Comparison of ENCODE assay signal across 1 cellular context in genomic region chr14:20578325-20578724, GRCh38.
TF ChIP-seq lines count a peak whose summit lies in the region.

No MANE protein-coding gene starts in this region.

TF ChIP-seq in K562, 482 proteins besides CTCF, POLR2A, EP300 and RAD21:
- no peak for TF ChIP-seq SRSF1 (IDR thresholded peaks at IDR 0.05; ENCODE audit: low read depth, low read length)
- TF ChIP-seq THAP12 (CRISPR knock-in tag; IDR thresholded peaks at IDR 0.05): no peak
- TF ChIP-seq ZFP36 (IDR thresholded peaks at IDR 0.05; ENCODE audit: low read depth, low read length, partially characterized antibody): peak; percentile 39
- no peak for TF ChIP-seq CREM (IDR thresholded peaks at IDR 0.05; ENCODE audit: low read depth)
- TF ChIP-seq ZNF830 (CRISPR knock-in tag; IDR thresholded peaks at IDR 0.05): no peak
- TF ChIP-seq, protein P1, sequence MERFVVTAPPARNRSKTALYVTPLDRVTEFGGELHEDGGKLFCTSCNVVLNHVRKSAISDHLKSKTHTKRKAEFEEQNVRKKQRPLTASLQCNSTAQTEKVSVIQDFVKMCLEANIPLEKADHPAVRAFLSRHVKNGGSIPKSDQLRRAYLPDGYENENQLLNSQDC (CRISPR knock-in tag; IDR thresholded peaks at IDR 0.05): no peak
- TF ChIP-seq ZNF140 (CRISPR knock-in tag; IDR thresholded peaks at IDR 0.05): no peak
- TF ChIP-seq HIVEP1 (CRISPR knock-in tag; IDR thresholded peaks at IDR 0.05): no peak
- TF ChIP-seq XRCC4 (IDR thresholded peaks at IDR 0.05; ENCODE audit: extremely low read depth, insufficient read depth, insufficient read length): no peak
- TF ChIP-seq, protein P2, sequence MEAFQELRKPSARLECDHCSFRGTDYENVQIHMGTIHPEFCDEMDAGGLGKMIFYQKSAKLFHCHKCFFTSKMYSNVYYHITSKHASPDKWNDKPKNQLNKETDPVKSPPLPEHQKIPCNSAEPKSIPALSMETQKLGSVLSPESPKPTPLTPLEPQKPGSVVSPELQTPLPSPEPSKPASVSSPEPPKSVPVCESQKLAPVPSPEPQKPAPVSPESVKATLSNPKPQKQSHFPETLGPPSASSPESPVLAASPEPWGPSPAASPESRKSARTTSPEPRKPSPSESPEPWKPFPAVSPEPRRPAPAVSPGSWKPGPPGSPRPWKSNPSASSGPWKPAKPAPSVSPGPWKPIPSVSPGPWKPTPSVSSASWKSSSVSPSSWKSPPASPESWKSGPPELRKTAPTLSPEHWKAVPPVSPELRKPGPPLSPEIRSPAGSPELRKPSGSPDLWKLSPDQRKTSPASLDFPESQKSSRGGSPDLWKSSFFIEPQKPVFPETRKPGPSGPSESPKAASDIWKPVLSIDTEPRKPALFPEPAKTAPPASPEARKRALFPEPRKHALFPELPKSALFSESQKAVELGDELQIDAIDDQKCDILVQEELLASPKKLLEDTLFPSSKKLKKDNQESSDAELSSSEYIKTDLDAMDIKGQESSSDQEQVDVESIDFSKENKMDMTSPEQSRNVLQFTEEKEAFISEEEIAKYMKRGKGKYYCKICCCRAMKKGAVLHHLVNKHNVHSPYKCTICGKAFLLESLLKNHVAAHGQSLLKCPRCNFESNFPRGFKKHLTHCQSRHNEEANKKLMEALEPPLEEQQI (IDR thresholded peaks at IDR 0.05): no peak
- no peak for TF ChIP-seq ZNF324 (CRISPR knock-in tag; IDR thresholded peaks at IDR 0.05)
- no peak for TF ChIP-seq ZNF707 (CRISPR knock-in tag; conservative IDR thresholded peaks at IDR 0.05)
- no peak for TF ChIP-seq SRSF3 (IDR thresholded peaks at IDR 0.05; ENCODE audit: insufficient read depth, low read length)
- no peak for TF ChIP-seq FOXK2 (conservative IDR thresholded peaks at IDR 0.05 in 1 of 2, IDR thresholded peaks at IDR 0.05 in 1 of 2; ENCODE audit: low read depth in 2 of 2)
- TF ChIP-seq, protein P3, sequence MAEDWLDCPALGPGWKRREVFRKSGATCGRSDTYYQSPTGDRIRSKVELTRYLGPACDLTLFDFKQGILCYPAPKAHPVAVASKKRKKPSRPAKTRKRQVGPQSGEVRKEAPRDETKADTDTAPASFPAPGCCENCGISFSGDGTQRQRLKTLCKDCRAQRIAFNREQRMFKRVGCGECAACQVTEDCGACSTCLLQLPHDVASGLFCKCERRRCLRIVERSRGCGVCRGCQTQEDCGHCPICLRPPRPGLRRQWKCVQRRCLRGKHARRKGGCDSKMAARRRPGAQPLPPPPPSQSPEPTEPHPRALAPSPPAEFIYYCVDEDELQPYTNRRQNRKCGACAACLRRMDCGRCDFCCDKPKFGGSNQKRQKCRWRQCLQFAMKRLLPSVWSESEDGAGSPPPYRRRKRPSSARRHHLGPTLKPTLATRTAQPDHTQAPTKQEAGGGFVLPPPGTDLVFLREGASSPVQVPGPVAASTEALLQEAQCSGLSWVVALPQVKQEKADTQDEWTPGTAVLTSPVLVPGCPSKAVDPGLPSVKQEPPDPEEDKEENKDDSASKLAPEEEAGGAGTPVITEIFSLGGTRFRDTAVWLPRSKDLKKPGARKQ (CRISPR knock-in tag; IDR thresholded peaks at IDR 0.05): no peak
- TF ChIP-seq RBM25 (IDR thresholded peaks at IDR 0.05; ENCODE audit: low read depth, low read length, severe bottlenecking): peak; percentile 63
- no peak for TF ChIP-seq SIN3B (IDR thresholded peaks at IDR 0.05; ENCODE audit: low read depth)
- TF ChIP-seq EHMT2 (IDR thresholded peaks at IDR 0.05): no peak
- TF ChIP-seq, protein P4, sequence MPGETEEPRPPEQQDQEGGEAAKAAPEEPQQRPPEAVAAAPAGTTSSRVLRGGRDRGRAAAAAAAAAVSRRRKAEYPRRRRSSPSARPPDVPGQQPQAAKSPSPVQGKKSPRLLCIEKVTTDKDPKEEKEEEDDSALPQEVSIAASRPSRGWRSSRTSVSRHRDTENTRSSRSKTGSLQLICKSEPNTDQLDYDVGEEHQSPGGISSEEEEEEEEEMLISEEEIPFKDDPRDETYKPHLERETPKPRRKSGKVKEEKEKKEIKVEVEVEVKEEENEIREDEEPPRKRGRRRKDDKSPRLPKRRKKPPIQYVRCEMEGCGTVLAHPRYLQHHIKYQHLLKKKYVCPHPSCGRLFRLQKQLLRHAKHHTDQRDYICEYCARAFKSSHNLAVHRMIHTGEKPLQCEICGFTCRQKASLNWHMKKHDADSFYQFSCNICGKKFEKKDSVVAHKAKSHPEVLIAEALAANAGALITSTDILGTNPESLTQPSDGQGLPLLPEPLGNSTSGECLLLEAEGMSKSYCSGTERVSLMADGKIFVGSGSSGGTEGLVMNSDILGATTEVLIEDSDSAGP (CRISPR knock-in tag; IDR thresholded peaks at IDR 0.05): no peak
- TF ChIP-seq NR4A1 (CRISPR knock-in tag; IDR thresholded peaks at IDR 0.05): no peak
- TF ChIP-seq NR4A1 (tag; IDR thresholded peaks at IDR 0.05): no peak
- no peak for TF ChIP-seq PCBP1 (IDR thresholded peaks at IDR 0.05; ENCODE audit: low read depth, low read length, poor library complexity, severe bottlenecking)
- no peak for TF ChIP-seq MAFF (IDR thresholded peaks at IDR 0.05; ENCODE audit: low read length)
- no peak for TF ChIP-seq HEY1 (CRISPR knock-in tag; IDR thresholded peaks at IDR 0.05; ENCODE audit: borderline replicate concordance)
- TF ChIP-seq ATF3 (IDR thresholded peaks at IDR 0.05): peak; percentile 59
- TF ChIP-seq ATF3 (CRISPR knock-in tag; conservative IDR thresholded peaks at IDR 0.05): no peak
- TF ChIP-seq SIRT6 (IDR thresholded peaks at IDR 0.05; ENCODE audit: low read depth, low read length): no peak
- TF ChIP-seq ATF7 (IDR thresholded peaks at IDR 0.05): peak; percentile 15; the same call in 1 of the 2 replicates
- TF ChIP-seq ZNF696 (CRISPR knock-in tag; conservative IDR thresholded peaks at IDR 0.05): no peak
- no peak for TF ChIP-seq FIP1L1 (IDR thresholded peaks at IDR 0.05; ENCODE audit: low read depth, low read length, poor library complexity, severe bottlenecking)
- TF ChIP-seq, protein P5, sequence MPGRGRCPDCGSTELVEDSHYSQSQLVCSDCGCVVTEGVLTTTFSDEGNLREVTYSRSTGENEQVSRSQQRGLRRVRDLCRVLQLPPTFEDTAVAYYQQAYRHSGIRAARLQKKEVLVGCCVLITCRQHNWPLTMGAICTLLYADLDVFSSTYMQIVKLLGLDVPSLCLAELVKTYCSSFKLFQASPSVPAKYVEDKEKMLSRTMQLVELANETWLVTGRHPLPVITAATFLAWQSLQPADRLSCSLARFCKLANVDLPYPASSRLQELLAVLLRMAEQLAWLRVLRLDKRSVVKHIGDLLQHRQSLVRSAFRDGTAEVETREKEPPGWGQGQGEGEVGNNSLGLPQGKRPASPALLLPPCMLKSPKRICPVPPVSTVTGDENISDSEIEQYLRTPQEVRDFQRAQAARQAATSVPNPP (IDR thresholded peaks at IDR 0.05; ENCODE audit: borderline replicate concordance, insufficient read depth, insufficient read length): no peak
- peak; percentile 74; the same call in 1 of the 2 replicates for TF ChIP-seq BCOR (IDR thresholded peaks at IDR 0.05)
- TF ChIP-seq NFIC (IDR thresholded peaks at IDR 0.05): peak; percentile 61
- no peak for TF ChIP-seq MECOM (CRISPR knock-in tag; IDR thresholded peaks at IDR 0.05)
- TF ChIP-seq EWSR1 (IDR thresholded peaks at IDR 0.05; ENCODE audit: borderline replicate concordance, low read depth, partially characterized antibody): no peak
- no peak for TF ChIP-seq HDAC6 (IDR thresholded peaks at IDR 0.05; ENCODE audit: low read depth, low read length)
- TF ChIP-seq ESRRA (IDR thresholded peaks at IDR 0.05; ENCODE audit: borderline replicate concordance, low read depth): no peak
- no peak for TF ChIP-seq PCBP2 (IDR thresholded peaks at IDR 0.05; ENCODE audit: low read depth, low read length, poor library complexity, severe bottlenecking)
- no peak for TF ChIP-seq HDGF (IDR thresholded peaks at IDR 0.05)
